Comparison of ENCODE assay signal across 8 cellular contexts in genomic region chr4:102535398-102536082, GRCh38. TPM values are rescaled to one million over a fixed set of nuclear protein-coding genes. Genes with fewer than 3 reads are reported as not detected.
DNase-seq lines count a peak whose midpoint lies in the region; ATAC-seq and TF ChIP-seq lines count a peak whose summit lies in the region.

No MANE protein-coding gene starts in this region.

- H3K36me3 ChIP-seq in CD8-positive, alpha-beta T cell (ENCODE audit: insufficient read depth, low read length) = peaks cover 10% of the 10 kb centered on the region
- peaks cover 0 to 4% of the 10 kb centered on the region in 2 donors for H3K36me3 ChIP-seq in thyroid gland

- DNase-seq in CD8-positive, alpha-beta T cell = no peak
- no peak for DNase-seq in central memory CD8-positive, alpha-beta T cell (ENCODE audit: low spot score in 2 of 2)
- DNase-seq in left lobe of liver (ENCODE audit: low spot score) = no peak
- DNase-seq in NCI-H510A treated with DMSO at 0.1 percent for 48 hours (lab: John Stamatoyannopoulos, UW) = no peak
- no peak for DNase-seq in NCI-H1048 (lab: John Stamatoyannopoulos, UW)
- no peak for DNase-seq in thyroid gland

- H3K4me3 Mint-ChIP-seq in CD8-positive, alpha-beta T cell = no peak overlapping the region
- H3K4me3 Mint-ChIP-seq in central memory CD8-positive, alpha-beta T cell = no peak overlapping the region

- peaks cover 55% of the 10 kb centered on the region for H3K4me1 Mint-ChIP-seq in CD8-positive, alpha-beta T cell (ENCODE audit: low read depth)
- H3K4me1 Mint-ChIP-seq in central memory CD8-positive, alpha-beta T cell = peaks cover 39% of the 10 kb centered on the region

- H3K27ac Mint-ChIP-seq in CD8-positive, alpha-beta T cell = no peak overlapping the region
- H3K27ac Mint-ChIP-seq in central memory CD8-positive, alpha-beta T cell (ENCODE audit: low read depth) = no peak overlapping the region

- H3K4me3 ChIP-seq in CD8-positive, alpha-beta T cell (ENCODE audit: low read depth, low read length) = no peak overlapping the region
- H3K4me3 ChIP-seq in thyroid gland (replicated peaks in 1 of 3) = no peak overlapping the region

- H3K9me3 ChIP-seq in CD8-positive, alpha-beta T cell (ENCODE audit: low read length) = no peaks in the 10 kb centered on the region
- no peaks in the 10 kb centered on the region for H3K9me3 ChIP-seq in thyroid gland

- 87 to 93% methylated on average over 4 of the region's 4 CpGs for WGBS in thyroid gland, 2 donors

- peak; percentile 77 for ATAC-seq in CD8-positive, alpha-beta T cell
- ATAC-seq in GM21360 (IDR thresholded peaks at IDR 0.05; ENCODE audit: unreplicated experiment) (peak; percentile 69), HG03521 (IDR thresholded peaks at IDR 0.05; ENCODE audit: unreplicated experiment) (peak; percentile 74), left lobe of liver (no peak)
- peak; percentile 48 for ATAC-seq in central memory CD8-positive, alpha-beta T cell (replicated peaks; ENCODE audit: extremely low read depth, poor library complexity, severe bottlenecking)

- no peaks in the 10 kb centered on the region for H3K27me3 ChIP-seq in CD8-positive, alpha-beta T cell (ENCODE audit: insufficient read depth, low read length)
- no peaks in the 10 kb centered on the region for H3K27me3 ChIP-seq in thyroid gland

- peaks cover 42% of the 10 kb centered on the region for H3K4me1 ChIP-seq in CD8-positive, alpha-beta T cell (ENCODE audit: insufficient read depth, low read length)
- peaks cover 0 to 5% of the 10 kb centered on the region in 2 donors for H3K4me1 ChIP-seq in thyroid gland

- no peak for TF ChIP-seq CTCF in CD8-positive, alpha-beta T cell (IDR thresholded peaks at IDR 0.05)
- TF ChIP-seq CTCF in thyroid gland (IDR thresholded peaks at IDR 0.05) = no peak

- no peak overlapping the region for H3K27ac ChIP-seq in CD8-positive, alpha-beta T cell (ENCODE audit: low read depth, low read length)
- no peak overlapping the region for H3K27ac ChIP-seq in thyroid gland

- intact Hi-C loops in CD8-positive, alpha-beta T cell (cut with DNase I, micrococcal nuclease) = loop anchor here (2.0 to 5.0 kb wide), 4 partner anchors 21 to 83 kb away; partner anchors contain the start of gene NFKB1 (in 2 of the 2)
- intact Hi-C loops in thyroid gland (cut with DNase I) = no loop called here

- H3K27me3 Mint-ChIP-seq in CD8-positive, alpha-beta T cell (ENCODE audit: low read depth) = no peaks in the 10 kb centered on the region
- no peaks in the 10 kb centered on the region for H3K27me3 Mint-ChIP-seq in central memory CD8-positive, alpha-beta T cell

- no peak for TF ChIP-seq POLR2A in thyroid gland (IDR thresholded peaks at IDR 0.05)

- H3K36me3 Mint-ChIP-seq in CD8-positive, alpha-beta T cell = peaks cover 59% of the 10 kb centered on the region
- H3K36me3 Mint-ChIP-seq in central memory CD8-positive, alpha-beta T cell (ENCODE audit: insufficient read depth) = peaks cover 34% of the 10 kb centered on the region

- no peaks in the 10 kb centered on the region for H3K9me3 Mint-ChIP-seq in CD8-positive, alpha-beta T cell
- no peaks in the 10 kb centered on the region for H3K9me3 Mint-ChIP-seq in central memory CD8-positive, alpha-beta T cell

- CTCF ChIA-PET in CD8-positive, alpha-beta T cell (lab: Charles Lee) = no interaction called here

- POLR2A ChIA-PET in CD8-positive, alpha-beta T cell (lab: Charles Lee) = interaction anchor here (1.4 kb wide), 1 partner anchor 35 kb away, joined by 4 read pairs; no protein-coding TSS in a partner anchor

RNA-seq across cellular contexts. Expression of gene NFKB1, which starts 34.4 kb away (rescaled TPM):
- 100 to 1,000 TPM; 278 to 289 TPM for total RNA-seq in CD8-positive, alpha-beta T cell
- total RNA-seq in left lobe of liver = 15.6 TPM
- total RNA-seq in thyroid gland = 10 to 100 TPM; 33.5 to 50.0 (median 41.8) TPM

Comparison
In these comparisons a context has a peak if more than half of its experiments do, and no peak if none do; other contexts are left out.
1. RNA of gene NFKB1, which starts 34.4 kb away (total RNA-seq): 278 to 289 TPM in CD8-positive, alpha-beta T cell; 33.5 to 50.0 TPM in thyroid gland and 15.6 TPM in left lobe of liver (single experiment); every median in the first group is over 4 times any median in the second.